Comparison of ENCODE assay signal across 1 cellular context in genomic region chr7:82250598-82250997, GRCh38.
TF ChIP-seq lines count a peak whose summit lies in the region.

No MANE protein-coding gene starts in this region.

TF ChIP-seq in SK-N-SH treated with all-trans-retinoic acid at 6 μM for 48 hours, 23 proteins besides CTCF, POLR2A, EP300 and RAD21 (continued from another document):
- TF ChIP-seq CREB5 (CRISPR knock-in tag; IDR thresholded peaks at IDR 0.05; ENCODE audit: low read depth) (peak; percentile 44; the same call in 1 of the 2 replicates), PPARA (CRISPR knock-in tag; IDR thresholded peaks at IDR 0.05; ENCODE audit: borderline replicate concordance) (no peak), ZFP30 (CRISPR knock-in tag; IDR thresholded peaks at IDR 0.05) (no peak), GLIS3 (CRISPR knock-in tag; IDR thresholded peaks at IDR 0.05) (no peak), CSDC2 (CRISPR knock-in tag; IDR thresholded peaks at IDR 0.05) (no peak), ISL1 (CRISPR knock-in tag; IDR thresholded peaks at IDR 0.05) (peak; percentile 94)
